In genomic region chr18:47983055-47983454, GRCh38 we compare ENCODE assay signal across 20 cellular contexts.
"Had no signal": no experiment of that assay in that cellular context is flagged by ENCODE, and none has a peak within 500 bp of the region (broad histone marks: within the 10 kb centered on the region; RNA-seq: fewer than 3 reads in every experiment).

No MANE protein-coding gene starts in this region.

- H3K9me3 Mint-ChIP-seq: nephron had no signal

- H3K27me3 ChIP-seq: esophagus muscularis mucosa, gastroesophageal sphincter, hepatocyte, pancreas, sigmoid colon had no signal

- H3K27ac ChIP-seq: epithelial cell of prostate, esophagus muscularis mucosa, gastroesophageal sphincter, hepatocyte, pancreas, prostate gland, sigmoid colon, skin epidermis had no signal

- H3K36me3 Mint-ChIP-seq: naive B cell had no signal

- H3K27ac Mint-ChIP-seq: effector memory CD8-positive, alpha-beta T cell; nephron had no signal

- DNase-seq: effector memory CD8-positive, alpha-beta T cell; foreskin fibroblast; kidney; left colon; left ventricle myocardium superior; mesenchymal stem cell; naive B cell; occipital lobe; pancreas; sigmoid colon; stimulated activated naive CD4-positive, alpha-beta T cell treated with Interleukin-2 at 50 U/mL for 16 hours; trophoblast cell had no signal

- H3K4me3 Mint-ChIP-seq: effector memory CD8-positive, alpha-beta T cell; naive B cell; nephron had no signal

- H3K4me1 ChIP-seq: esophagus muscularis mucosa, gastroesophageal sphincter, pancreas, prostate gland, sigmoid colon had no signal

- H3K4me3 ChIP-seq: esophagus muscularis mucosa, gastroesophageal sphincter, hepatocyte, lung, pancreas, prostate gland, sigmoid colon, skin epidermis had no signal

- H3K4me2 ChIP-seq: hepatocyte had no signal

- H3K9me3 ChIP-seq: gastroesophageal sphincter, pancreas, prostate gland, sigmoid colon had no signal

- H3K36me3 ChIP-seq: esophagus muscularis mucosa, gastroesophageal sphincter, pancreas, prostate gland, sigmoid colon had no signal
